ENCODE assay signal across 8 cellular contexts in the genomic region with DNA sequence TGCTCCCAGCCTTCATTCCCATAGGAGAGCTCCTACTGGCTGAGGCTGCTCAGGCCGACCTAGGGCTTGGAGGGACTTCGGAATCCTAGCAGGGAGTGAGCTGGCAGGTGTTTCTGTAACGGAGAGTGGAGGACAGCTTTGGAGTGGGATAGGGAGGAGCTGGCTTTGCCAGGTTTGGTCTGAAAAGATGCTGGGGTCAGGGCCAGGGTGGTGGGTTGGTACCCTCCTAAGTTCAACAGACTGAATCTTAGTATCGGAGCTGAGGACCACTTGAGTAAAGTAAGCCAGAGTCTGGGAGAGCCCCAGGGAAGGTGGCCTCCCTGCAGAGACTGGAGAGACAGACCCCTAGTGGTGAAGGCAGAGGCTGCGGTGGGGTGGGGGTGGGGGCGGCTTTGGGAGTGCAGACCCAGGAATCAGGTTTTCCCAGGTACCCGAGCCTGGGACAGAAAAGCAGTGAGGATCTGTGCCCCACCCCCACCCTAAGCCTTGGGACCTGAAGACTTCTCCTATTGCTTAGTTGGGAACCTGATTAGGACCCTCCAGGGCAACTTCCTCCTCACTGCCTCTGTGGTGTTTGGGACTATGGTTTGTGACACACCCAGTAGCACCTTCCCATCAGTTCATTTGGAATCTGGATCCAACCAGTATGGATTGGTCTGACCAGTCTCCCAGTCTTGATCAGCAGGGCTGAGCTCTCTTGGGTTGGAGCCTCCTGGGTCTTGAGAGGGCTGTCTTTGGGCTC. TPM values are rescaled to one million over a fixed set of nuclear protein-coding genes. Genes with fewer than 3 reads are reported as not detected.
DNase-seq lines count a peak whose midpoint lies in the region; ATAC-seq and TF ChIP-seq lines count a peak whose summit lies in the region.

No MANE protein-coding gene starts in this region.

- intact Hi-C loops in A673 (cut with micrococcal nuclease; ENCODE audit: unreplicated experiment) (loop anchor here (5.0 to 10.0 kb wide), 2 partner anchors 126 to 159 kb away; partner anchors contain the start of gene KANSL3), OCI-LY7 (cut with micrococcal nuclease; ENCODE audit: unreplicated experiment) (loop anchor here (1.0 to 5.0 kb wide), 4 partner anchors 38 to 126 kb away; partner anchors contain the start of genes ANKRD39, CNNM3 and KANSL3)

- peak overlapping the region; percentile 25 for H3K27ac ChIP-seq in A673 (ENCODE audit: low read depth, low read length, poor library complexity, severe bottlenecking)
- H3K27ac ChIP-seq in OCI-LY7 (ENCODE audit: low read depth, low read length, poor library complexity, severe bottlenecking), result peak overlapping the region; percentile 43
- H3K27ac ChIP-seq in urinary bladder (ENCODE audit: low read depth), result no peak overlapping the region

- no peaks in the 10 kb centered on the region for H3K9me3 ChIP-seq in A673 (ENCODE audit: low read depth, low read length, poor library complexity, severe bottlenecking)
- H3K9me3 ChIP-seq in ES-I3 (ENCODE audit: control insufficient read depth, insufficient read depth, low read length), result no peaks in the 10 kb centered on the region
- H3K9me3 ChIP-seq in OCI-LY7 (ENCODE audit: low read length), result no peaks in the 10 kb centered on the region

- H3K27ac Mint-ChIP-seq in mesothelial cell of epicardium, result peak overlapping the region; percentile 93

- peaks cover 22% of the 10 kb centered on the region for H3K4me1 ChIP-seq in A673 (ENCODE audit: insufficient read depth, low read length, poor library complexity, severe bottlenecking)
- peaks cover 9% of the 10 kb centered on the region for H3K4me1 ChIP-seq in ES-I3 (ENCODE audit: insufficient read depth, low read length)
- peaks cover 70% of the 10 kb centered on the region for H3K4me1 ChIP-seq in OCI-LY7 (ENCODE audit: insufficient read depth, low read length, poor library complexity, severe bottlenecking)
- no peaks in the 10 kb centered on the region for H3K4me1 ChIP-seq in urinary bladder (ENCODE audit: insufficient read depth)

- no peaks in the 10 kb centered on the region for H3K9me2 ChIP-seq in OCI-LY7 (ENCODE audit: insufficient read depth, low read length)

- peak overlapping the region; percentile 58 for H3K4me3 ChIP-seq in A673 (ENCODE audit: low read depth, low read length, poor library complexity, severe bottlenecking)
- H3K4me3 ChIP-seq in OCI-LY7 (ENCODE audit: low read depth, low read length, poor library complexity, severe bottlenecking), result peak overlapping the region; percentile 69
- no peak overlapping the region for H3K4me3 ChIP-seq in choroid plexus epithelial cell (ENCODE audit: low read depth, low read length)
- H3K4me3 ChIP-seq in urinary bladder (ENCODE audit: low read depth, low read length), result peak overlapping the region; percentile 24

- H2AFZ ChIP-seq in OCI-LY7 (ENCODE audit: low read length), result peak overlapping the region; percentile 6; the same call in 1 of the 2 replicates

- no peak for ATAC-seq in GM21786 (IDR thresholded peaks at IDR 0.05; ENCODE audit: unreplicated experiment)

- H3K79me2 ChIP-seq in OCI-LY7 (ENCODE audit: insufficient read depth, low read depth, low read length), result peaks cover 26% of the 10 kb centered on the region; the same call in 1 of the 2 replicates

- WGBS in urinary bladder, result 22% methylated on average over 7 of the region's 7 CpGs

- H3K9me3 Mint-ChIP-seq in mesothelial cell of epicardium, result no peaks in the 10 kb centered on the region

- H3K36me3 ChIP-seq in A673 (ENCODE audit: insufficient read depth, low read length, poor library complexity, severe bottlenecking), result no peaks in the 10 kb centered on the region
- no peaks in the 10 kb centered on the region for H3K36me3 ChIP-seq in ES-I3 (ENCODE audit: insufficient read depth, low read length)
- no peaks in the 10 kb centered on the region for H3K36me3 ChIP-seq in OCI-LY7 (ENCODE audit: insufficient read depth, low read length)
- H3K36me3 ChIP-seq in urinary bladder (ENCODE audit: insufficient read depth), result no peaks in the 10 kb centered on the region

- CTCF ChIA-PET in A673 (lab: Charles Lee), result interaction anchor here (0.6 to 0.7 kb wide), 2 partner anchors 27 to 34 kb away, joined by 3 read pairs; no protein-coding TSS in a partner anchor
- CTCF ChIA-PET in OCI-LY7 (lab: Charles Lee; ENCODE audit: unreplicated experiment), result interaction anchor here (0.7 to 3.4 kb wide), 4 partner anchors 11 to 89 kb away, joined by 3 to 20 read pairs (median 4); no protein-coding TSS in a partner anchor

- POLR2A ChIA-PET in A673 (lab: Charles Lee; ENCODE audit: low non-redundant PET), result interaction anchor here (0.6 kb wide), 1 partner anchor 154 kb away, joined by 3 read pairs; no protein-coding TSS in a partner anchor
- POLR2A ChIA-PET in OCI-LY7 (lab: Charles Lee), result interaction anchor here (0.5 to 6.5 kb wide), 6 partner anchors 11 to 1047 kb away, joined by 3 to 44 read pairs (median 4); partner anchors contain the start of gene LMAN2L

- H3K4me3 Mint-ChIP-seq in mesothelial cell of epicardium, result peak overlapping the region; percentile 87

- peaks cover 60% of the 10 kb centered on the region for H3K4me1 Mint-ChIP-seq in mesothelial cell of epicardium

- H4K20me1 ChIP-seq in OCI-LY7 (ENCODE audit: insufficient read depth, low read length), result peaks cover 6% of the 10 kb centered on the region; the same call in 1 of the 2 replicates

- peak overlapping the region; percentile 87 for H3K4me2 ChIP-seq in OCI-LY7 (ENCODE audit: low read length)

- DNase-seq in A673 (ENCODE audit: low spot score) (peak; percentile 54), OCI-LY7 (ENCODE audit: low spot score) (peak; percentile 55), choroid plexus epithelial cell (ENCODE audit: low read depth) (no peak), mesothelial cell of epicardium (ENCODE audit: low spot score in 2 of 2, unreplicated experiment in 2 of 2) (peak in 1 of 2 experiments; percentile 42), mesenteric fat pad (ENCODE audit: low spot score) (no peak)

- TF ChIP-seq CTCF in A673 (conservative IDR thresholded peaks at IDR 0.05; ENCODE audit: low read depth, low read length) (peak; percentile 70), OCI-LY7 (conservative IDR thresholded peaks at IDR 0.05; ENCODE audit: low read length) (peak; percentile 88), choroid plexus epithelial cell (conservative IDR thresholded peaks at IDR 0.05; ENCODE audit: low read depth, low read length) (peak; percentile 55), mesothelial cell of epicardium (IDR thresholded peaks at IDR 0.05; ENCODE audit: unreplicated experiment) (peak; percentile 62)

- H3K27me3 ChIP-seq in A673 (replicated peaks; ENCODE audit: insufficient read depth, low read depth, low read length, poor library complexity), result no peaks in the 10 kb centered on the region

- H3K27me3 Mint-ChIP-seq in mesothelial cell of epicardium (ENCODE audit: low read depth), result no peaks in the 10 kb centered on the region

- no peaks in the 10 kb centered on the region for H3K36me3 Mint-ChIP-seq in mesothelial cell of epicardium

- peak overlapping the region; percentile 39; the same call in 1 of the 2 replicates for H3K9ac ChIP-seq in ES-I3 (ENCODE audit: low read depth, low read length)

- BruUV-seq in A673 (replicated peaks; lab: Mats Ljungman, UMichigan), result no TSS peak
- BruUV-seq in OCI-LY7 (replicated peaks; lab: Mats Ljungman, UMichigan), result no TSS peak

RNA-seq across cellular contexts. Expression of gene CNNM4, which starts 3.0 kb away (rescaled TPM):
- total RNA-seq in A673 (2021) (15.0 and 16.3 TPM in 2 replicates), OCI-LY7 (2022) (5.9 and 6.4 TPM in 2 replicates), mesothelial cell of epicardium (19.9 to 22.0 TPM (median 20.0 TPM) in 3 replicates), urinary bladder (5.8 TPM), mesenteric fat pad (3.7 TPM)
- total RNA-seq in OCI-LY7 (2014; rRNA removed; shearing (Covaris generic)), result 5.1 and 5.4 TPM in 2 replicates
- 4.8 TPM for polyA plus RNA-seq in urinary bladder

RNA-seq across cellular contexts. Expression of gene LMAN2L, which starts 23.8 kb away (rescaled TPM):
- total RNA-seq in A673 (2021) (23.1 and 24.0 TPM in 2 replicates), OCI-LY7 (2022) (10.8 and 11.3 TPM in 2 replicates), mesothelial cell of epicardium (30.5 to 33.3 TPM (median 31.4 TPM) in 3 replicates), urinary bladder (29.9 TPM), mesenteric fat pad (10.2 TPM)
- total RNA-seq in OCI-LY7 (2014; rRNA removed; shearing (Covaris generic)), result 12.9 and 15.5 TPM in 2 replicates
- polyA plus RNA-seq in urinary bladder, result 23.5 TPM

RNA-seq across cellular contexts. Expression of gene CNNM3, which starts 52.4 kb away (rescaled TPM):
- 20.3 and 20.9 TPM in 2 replicates for total RNA-seq in A673 (2021)
- total RNA-seq in OCI-LY7 (2014; rRNA removed; shearing (Covaris generic)), result 9.1 and 13.5 TPM in 2 replicates
- total RNA-seq in OCI-LY7 (2022), result 18.2 and 18.6 TPM in 2 replicates
- 24.9 to 27.5 TPM (median 26.5 TPM) in 3 replicates for total RNA-seq in mesothelial cell of epicardium
- 18.0 TPM for total RNA-seq in urinary bladder
- polyA plus RNA-seq in urinary bladder, result 14.6 TPM
- total RNA-seq in mesenteric fat pad, result 9.0 TPM

Comparison
In these comparisons a context has a peak if more than half of its experiments do, and no peak if none do; other contexts are left out.
1. DNase-seq: peak in A673 (single experiment) and OCI-LY7 (single experiment); none in choroid plexus epithelial cell (single experiment) and mesenteric fat pad (single experiment).
2. Peak in every context shown above with its lines, with median percentiles within 50 percentile points of each other: CTCF ChIP-seq.